10 cellular contexts compared by ENCODE assay signal in genomic region chr17:82239926-82240505, GRCh38. TPM values are rescaled to one million over a fixed set of nuclear protein-coding genes. Genes with fewer than 3 reads are reported as not detected.
DNase-seq lines count a peak whose midpoint lies in the region; ATAC-seq, FAIRE-seq and TF ChIP-seq lines count a peak whose summit lies in the region.
"Had no signal": no experiment of that assay in that cellular context is flagged by ENCODE, and none has a peak within 500 bp of the region (broad histone marks: within the 10 kb centered on the region; RNA-seq: fewer than 3 reads in every experiment).

No MANE protein-coding gene starts in this region.

- peaks cover 87% of the 10 kb centered on the region for H3K4me1 ChIP-seq in BLaER1
- peaks cover 38% of the 10 kb centered on the region for H3K4me1 ChIP-seq in osteoblast (ENCODE audit: insufficient read depth, low read length)

- peak in 1 of 10 donors; percentile 48 for DNase-seq in dorsolateral prefrontal cortex
- peak; percentile 87 for DNase-seq in osteoblast (ENCODE audit: insufficient read length, low spot score, missing footprints)
- no peak for DNase-seq in AG08395 (ENCODE audit: low spot score)
- no peak for DNase-seq in RCC 7860 (ENCODE audit: low spot score)
- DNase-seq: occipital lobe had no signal

- ATAC-seq in GM21723 (IDR thresholded peaks at IDR 0.05; ENCODE audit: unreplicated experiment) (no peak), HG03159 (IDR thresholded peaks at IDR 0.05; ENCODE audit: unreplicated experiment) (no peak)

- H3K9ac ChIP-seq in BLaER1 = peak overlapping the region; percentile 58

- peaks cover 67% of the 10 kb centered on the region for H3K79me2 ChIP-seq in osteoblast (ENCODE audit: insufficient read depth, low read length)

- H3K4me2 ChIP-seq in BLaER1 = peak overlapping the region; percentile 99
- H3K4me2 ChIP-seq in osteoblast (ENCODE audit: insufficient read depth, low read length) = no peak overlapping the region

- H4K20me1 ChIP-seq in BLaER1 = peaks cover 100% of the 10 kb centered on the region
- H4K20me1 ChIP-seq in osteoblast (ENCODE audit: insufficient read depth, low read length) = peaks cover 98% of the 10 kb centered on the region

- no peak overlapping the region for H2AFZ ChIP-seq in osteoblast (ENCODE audit: low read length)

- no peaks in the 10 kb centered on the region for H3K9me3 ChIP-seq in BLaER1
- no peaks in the 10 kb centered on the region for H3K9me3 ChIP-seq in KOPT-K1 (ENCODE audit: insufficient read depth, low read length, poor library complexity, severe bottlenecking)
- no peaks in the 10 kb centered on the region for H3K9me3 ChIP-seq in osteoblast (ENCODE audit: low read depth, low read length)

- intact Hi-C loops in dorsolateral prefrontal cortex (cut with DNase I) = loop anchor here (2.0 to 10.0 kb wide), 7 partner anchors 33 to 175 kb away; partner anchors contain the start of genes CSNK1D (in 1 of the 2), HEXD (in 1 of the 2) and OGFOD3 (in 1 of the 2)

- H3K27ac ChIP-seq in BLaER1 = peak overlapping the region; percentile 63
- H3K27ac ChIP-seq in KOPT-K1 (ENCODE audit: low read depth, low read length, poor library complexity, severe bottlenecking) = peak overlapping the region; percentile 37
- H3K27ac ChIP-seq in dorsolateral prefrontal cortex = peak overlapping the region in 50 of 59 donors; percentile 5 to 90 (median 73)
- H3K27ac ChIP-seq in osteoblast (ENCODE audit: low read depth, low read length) = no peak overlapping the region

- no peak for FAIRE-seq in RCC 7860 (lab: Jason Lieb, UNC)
- FAIRE-seq: G401.6 had no signal

- peaks cover 73% of the 10 kb centered on the region for H3K36me3 ChIP-seq in BLaER1
- peaks cover 57% of the 10 kb centered on the region for H3K36me3 ChIP-seq in KOPT-K1 (ENCODE audit: insufficient read depth, low read length)
- H3K36me3 ChIP-seq in osteoblast (ENCODE audit: insufficient read depth, low read length) = peaks cover 68% of the 10 kb centered on the region

- H3K27me3 ChIP-seq in BLaER1 = no peaks in the 10 kb centered on the region
- H3K27me3 ChIP-seq in dorsolateral prefrontal cortex = no peaks in the 10 kb centered on the region
- H3K27me3 ChIP-seq in osteoblast (ENCODE audit: insufficient read depth, low read length) = no peaks in the 10 kb centered on the region

- no peak overlapping the region for H3K4me3 ChIP-seq in BLaER1
- H3K4me3 ChIP-seq in dorsolateral prefrontal cortex = no peak overlapping the region
- no peak overlapping the region for H3K4me3 ChIP-seq in osteoblast (ENCODE audit: insufficient read depth, low read length)

- TF ChIP-seq CTCF in dorsolateral prefrontal cortex (IDR thresholded peaks at IDR 0.05 in 54 of 56, conservative IDR thresholded peaks at IDR 0.05 in 2 of 56; ENCODE audit: low read depth in 1 of 56, partially characterized antibody in 56 of 56) = no peak
- no peak for TF ChIP-seq CTCF in osteoblast (IDR thresholded peaks at IDR 0.05; ENCODE audit: extremely low read depth, low read depth, low read length)

RNA-seq across cellular contexts. Expression of gene SLC16A3, which starts 11.2 kb away (rescaled TPM):
- 10 to 100 TPM in 76 of 120 experiments, 1 to 10 TPM in 44; 4.8 to 45.0 (median 12.2) TPM for total RNA-seq in dorsolateral prefrontal cortex
- 129 and 222 TPM in 2 replicates for total RNA-seq in osteoblast

RNA-seq across cellular contexts. Expression of gene CCDC57, which starts 27.4 kb away (rescaled TPM):
- 100 to 1,000 TPM in 17 of 120 experiments, 10 to 100 TPM in 103; 38.5 to 134 (median 72.6) TPM for total RNA-seq in dorsolateral prefrontal cortex
- total RNA-seq in osteoblast = 21.0 and 25.9 TPM in 2 replicates

RNA-seq across cellular contexts. Expression of gene CSNK1D, which starts 33.5 kb away (rescaled TPM):
- total RNA-seq in dorsolateral prefrontal cortex (100 to 1,000 TPM in 117 of 120 experiments, 10 to 100 TPM in 3; 96.2 to 160 (median 125) TPM), osteoblast (45.4 and 50.3 TPM in 2 replicates)
